8 cellular contexts compared by ENCODE assay signal in the genomic region with DNA sequence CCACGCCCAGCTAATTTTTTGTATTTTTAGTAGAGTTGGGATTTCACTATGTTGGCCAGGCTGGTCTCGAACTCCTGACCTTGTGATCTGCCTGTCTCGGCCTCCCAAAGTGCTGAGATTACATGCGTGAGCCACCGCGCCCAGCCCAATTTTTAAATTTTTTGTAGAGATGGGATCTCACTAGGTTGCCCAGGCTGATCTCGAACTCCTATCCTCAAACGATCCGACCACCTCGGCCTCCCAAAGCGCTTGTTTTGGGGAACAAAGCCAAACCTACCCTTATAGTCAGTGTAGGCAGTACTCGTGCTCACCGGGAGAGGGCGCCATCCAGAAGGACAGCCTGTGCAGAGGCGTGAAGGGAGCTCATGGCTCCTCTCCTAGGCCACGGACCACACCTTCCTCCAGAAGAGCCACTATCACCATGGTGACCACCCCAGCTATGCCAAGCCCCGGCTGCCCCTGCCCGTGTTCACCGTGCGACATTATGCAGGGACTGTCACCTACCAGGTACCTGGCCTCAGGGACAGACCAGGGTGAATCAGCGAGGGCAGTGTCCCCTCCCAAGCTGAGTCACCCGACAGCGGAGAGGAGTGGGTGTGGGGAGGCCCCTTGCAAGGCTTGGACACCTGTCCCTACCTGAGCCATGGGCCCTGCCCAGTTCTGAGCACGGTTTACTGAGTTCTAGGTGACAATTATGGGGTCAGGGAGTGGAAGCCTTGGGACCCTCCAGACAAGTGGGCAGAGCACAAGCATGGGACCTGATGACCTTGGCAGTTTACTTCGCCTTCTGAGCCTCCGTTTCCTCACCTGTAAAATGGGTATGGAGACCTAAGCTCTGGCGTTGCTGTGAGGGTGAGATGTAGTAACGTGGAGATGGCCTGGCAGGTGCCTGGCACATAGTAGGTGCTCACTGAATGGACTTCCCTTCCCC. TPM values are rescaled to one million over a fixed set of nuclear protein-coding genes. Genes with fewer than 3 reads are reported as not detected.
DNase-seq lines count a peak whose midpoint lies in the region; ATAC-seq and TF ChIP-seq lines count a peak whose summit lies in the region.

No MANE protein-coding gene starts in this region.

- no peaks in the 10 kb centered on the region for H3K9me3 ChIP-seq in SJCRH30 (replicated peaks)

- H3K27me3 ChIP-seq in KMS-11 (ENCODE audit: insufficient read depth, low read depth) (peaks cover 34% of the 10 kb centered on the region; the same call in 1 of the 2 replicates), SJCRH30 (peaks cover 7% of the 10 kb centered on the region)

- ATAC-seq in left ventricle myocardium superior (peak; percentile 50), HG03460 (IDR thresholded peaks at IDR 0.05; ENCODE audit: unreplicated experiment) (no peak)

- no peaks in the 10 kb centered on the region for H3K79me2 ChIP-seq in KMS-11 (ENCODE audit: insufficient read depth, low read depth)

- H3K4me2 ChIP-seq in KMS-11 = no peak overlapping the region

- TF ChIP-seq CTCF in KMS-11 (conservative IDR thresholded peaks at IDR 0.05; ENCODE audit: low read depth, low read length) = peak; percentile 79

- no peaks in the 10 kb centered on the region for H3K36me3 ChIP-seq in KMS-11 (ENCODE audit: insufficient read depth)
- no peaks in the 10 kb centered on the region for H3K36me3 ChIP-seq in SJCRH30

- intact Hi-C loops in left ventricle myocardium superior (cut with micrococcal nuclease) = no loop called here

- H3K4me3 ChIP-seq in KMS-11 (IDR thresholded peaks at IDR 0.05; ENCODE audit: insufficient read depth, low read depth, low read length) (no peak overlapping the region), SJCRH30 (no peak overlapping the region)

- DNase-seq in DMS 273 (lab: John Stamatoyannopoulos, UW; ENCODE audit: unreplicated experiment) (peak; percentile 88), SJCRH30 (peak; percentile 71 to 80), left ventricle myocardium superior (peak; percentile 69), mesenteric fat pad (ENCODE audit: low spot score) (no peak)
- peak in 3 of 4 experiments; percentile 33 to 48 (median 37) for DNase-seq in activated naive CD4-positive, alpha-beta T cell (lab: John Stamatoyannopoulos, UW)
- peak; percentile 46 for DNase-seq in stimulated activated CD4-positive, alpha-beta T cell treated with anti-CD3 and anti-CD28 coated beads, Interleukin-12 subunit alpha, Interleukin-12 subunit beta, amount 100 ng/mL, for 4 hours

- H3K4me1 ChIP-seq in KMS-11 (ENCODE audit: low read depth, poor library complexity, severe bottlenecking) (no peaks in the 10 kb centered on the region), SJCRH30 (no peaks in the 10 kb centered on the region)

- no peak overlapping the region for H2AFZ ChIP-seq in KMS-11 (ENCODE audit: low read depth)

- H3K9ac ChIP-seq in KMS-11 = no peak overlapping the region

- no peak overlapping the region for H3K27ac ChIP-seq in KMS-11
- no peak overlapping the region for H3K27ac ChIP-seq in SJCRH30

- H4K20me1 ChIP-seq in KMS-11 (ENCODE audit: insufficient read depth) = no peaks in the 10 kb centered on the region

RNA-seq across cellular contexts. Expression of a gene that starts 13.7 kb away (rescaled TPM):
- total RNA-seq in SJCRH30 (2014; rRNA removed; shearing (Covaris generic)) = 0.02 TPM in 1 of 2 replicates, not detected in the other
- 48.2 TPM for total RNA-seq in left ventricle myocardium superior
- total RNA-seq in mesenteric fat pad = 110 TPM

RNA-seq across cellular contexts. Expression of a gene that starts 31.9 kb away (rescaled TPM):
- 0.14 and 0.18 TPM in 2 replicates for total RNA-seq in SJCRH30 (2014; rRNA removed; shearing (Covaris generic))
- total RNA-seq in left ventricle myocardium superior = 15.8 TPM
- 0.42 TPM for total RNA-seq in mesenteric fat pad

Comparison
In these comparisons a context has a peak if more than half of its experiments do, and no peak if none do; other contexts are left out.
1. RNA of a gene that starts 13.7 kb away (total RNA-seq): 110 TPM in mesenteric fat pad (single experiment) and 48.2 TPM in left ventricle myocardium superior (single experiment); 0.02 TPM in SJCRH30; every median in the first group is over 10 times any median in the second.
2. RNA of a gene that starts 31.9 kb away (total RNA-seq): 15.8 TPM in left ventricle myocardium superior (single experiment); 0.42 TPM in mesenteric fat pad (single experiment) and 0.14 to 0.18 TPM in SJCRH30; every median in the first group is over 10 times any median in the second.